Comparison of ENCODE assay signal across 21 cellular contexts in the genomic region with DNA sequence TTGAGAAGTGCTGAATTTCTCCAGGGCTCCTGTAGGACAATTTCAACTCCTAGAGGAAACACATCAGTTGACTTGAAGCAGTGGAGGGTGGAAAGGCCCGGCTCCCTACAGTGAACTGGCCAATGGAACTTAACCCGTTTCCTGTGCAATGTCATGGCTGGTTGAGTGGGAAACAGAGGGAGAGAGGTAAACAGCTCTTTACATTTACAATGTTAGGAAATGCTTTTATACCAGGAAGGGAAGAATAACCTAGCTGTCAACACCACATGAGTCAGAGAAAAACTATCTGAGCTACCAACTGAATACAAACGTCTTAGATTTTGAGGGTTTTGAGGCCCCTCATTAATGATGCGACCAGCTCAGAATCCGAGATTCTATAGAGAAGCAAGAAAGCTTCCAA. TPM values are rescaled to one million over a fixed set of nuclear protein-coding genes. Genes with fewer than 3 reads are reported as not detected.
A peak's percentile ranks its signal among the peaks of the same experiment; 100 is the strongest.
DNase-seq lines count a peak whose midpoint lies in the region; ATAC-seq, FAIRE-seq and TF ChIP-seq lines count a peak whose summit lies in the region.
"Had no signal": no experiment of that assay in that cellular context is flagged by ENCODE, and none has a peak within 500 bp of the region (broad histone marks: within the 10 kb centered on the region; RNA-seq: fewer than 3 reads in every experiment).

No MANE protein-coding gene starts in this region.

- H3K27ac ChIP-seq in GM23338 (ENCODE audit: low read depth), result no peak overlapping the region
- H3K27ac ChIP-seq: C4-2B, coronary artery, transverse colon had no signal

- no peaks in the 10 kb centered on the region for H3K9me3 Mint-ChIP-seq in GM23338
- no peaks in the 10 kb centered on the region for H3K9me3 Mint-ChIP-seq in neural crest cell
- H3K9me3 Mint-ChIP-seq: memory B cell had no signal

- no peaks in the 10 kb centered on the region for H3K79me2 ChIP-seq in GM23338 (replicated peaks; ENCODE audit: insufficient read depth)

- DNase-seq in GM23338 (ENCODE audit: low spot score) (no peak), M059J (ENCODE audit: low read depth) (peak; percentile 21), cardiac fibroblast (ENCODE audit: low read depth in 2 of 2) (peak; percentile 58 to 61), neural crest cell (ENCODE audit: low read depth, low spot score) (no peak), H54 (ENCODE audit: insufficient read length, low spot score) (no peak), NCI-H128 (lab: John Stamatoyannopoulos, UW; ENCODE audit: unreplicated experiment) (no peak), cerebellum (ENCODE audit: low spot score) (no peak)
- DNase-seq: activated CD8-positive, alpha-beta T cell treated with anti-CD3 and anti-CD28 coated beads, Interleukin-2, amount 10 ng/mL, durations not matched to agents 7 days and 5 days; anterior cingulate cortex; Kasumi-1; NCI-H1417; NCI-H2171 treated with DMSO at 0.1 percent for 48 hours; NCI-H774; retina; stimulated activated naive CD4-positive, alpha-beta T cell; transverse colon had no signal

- H3K4me2 ChIP-seq in GM23338, result no peak overlapping the region

- no peak for TF ChIP-seq POLR2A in H54 (IDR thresholded peaks at IDR 0.05; ENCODE audit: low read depth, low read length)

- H3K27me3 ChIP-seq in GM23338 (ENCODE audit: insufficient read depth), result no peaks in the 10 kb centered on the region
- H3K27me3 ChIP-seq: transverse colon had no signal

- TF ChIP-seq CTCF in GM23338 (conservative IDR thresholded peaks at IDR 0.05; ENCODE audit: low read depth in 2 of 2), result no peak
- no peak for TF ChIP-seq CTCF in cardiac fibroblast (IDR thresholded peaks at IDR 0.05; ENCODE audit: low read depth, low read length)
- TF ChIP-seq CTCF in neural crest cell (conservative IDR thresholded peaks at IDR 0.05), result no peak

- H3K4me3 Mint-ChIP-seq in GM23338 (no peak overlapping the region; the same call in 2 of the 3 replicates), neural crest cell (no peak overlapping the region)
- H3K4me3 Mint-ChIP-seq: activated CD8-positive, alpha-beta T cell treated with anti-CD3 and anti-CD28 coated beads, Interleukin-2, amount 10 ng/mL, durations not matched to agents 7 days and 5 days; memory B cell had no signal

- H3K4me1 ChIP-seq in GM23338 (ENCODE audit: insufficient read depth), result no peaks in the 10 kb centered on the region
- H3K4me1 ChIP-seq: transverse colon had no signal

- H3K27me3 Mint-ChIP-seq in GM23338 (ENCODE audit: insufficient read depth, low read depth, poor library complexity) (no peaks in the 10 kb centered on the region), neural crest cell (ENCODE audit: low read depth) (no peaks in the 10 kb centered on the region)
- H3K27me3 Mint-ChIP-seq: memory B cell had no signal

- H3K36me3 Mint-ChIP-seq in GM23338 (ENCODE audit: low read depth) (no peaks in the 10 kb centered on the region; the same call in 1 of the 3 replicates), neural crest cell (ENCODE audit: low read depth) (peaks cover 19% of the 10 kb centered on the region)

- no peaks in the 10 kb centered on the region for H3F3A ChIP-seq in GM23338 (replicated peaks; ENCODE audit: low read depth)

- H3K9me2 ChIP-seq in GM23338 (ENCODE audit: insufficient read depth), result no peaks in the 10 kb centered on the region

- no peaks in the 10 kb centered on the region for H3K36me3 ChIP-seq in GM23338 (ENCODE audit: insufficient read depth)

- H3K4me1 Mint-ChIP-seq in GM23338, result peaks cover 8% of the 10 kb centered on the region; the same call in 2 of the 3 replicates
- H3K4me1 Mint-ChIP-seq in neural crest cell, result peaks cover 14% of the 10 kb centered on the region

- no peak for FAIRE-seq in H54 (lab: Jason Lieb, UNC)
- FAIRE-seq: islet of Langerhans had no signal

- H2AFZ ChIP-seq in GM23338, result no peak overlapping the region

- peak; percentile 18; the same call in 1 of the 3 replicates for ATAC-seq in GM23338
- ATAC-seq: activated CD8-positive, alpha-beta T cell treated with anti-CD3 and anti-CD28 coated beads, Interleukin-2, amount 10 ng/mL, durations not matched to agents 7 days and 5 days; HCT116 had no signal

- no peak overlapping the region for H3K4me3 ChIP-seq in GM23338
- no peak overlapping the region for H3K4me3 ChIP-seq in cardiac fibroblast (replicated peaks in 1 of 2; ENCODE audit: low read depth in 2 of 2, low read length in 2 of 2)
- H3K4me3 ChIP-seq: coronary artery, transverse colon had no signal

- H3K27ac Mint-ChIP-seq in GM23338 (no peak overlapping the region), neural crest cell (ENCODE audit: unreplicated experiment) (peak overlapping the region; percentile 78)
- H3K27ac Mint-ChIP-seq: activated CD8-positive, alpha-beta T cell treated with anti-CD3 and anti-CD28 coated beads, Interleukin-2, amount 10 ng/mL, durations not matched to agents 7 days and 5 days; memory B cell had no signal

- no peaks in the 10 kb centered on the region for H4K20me1 ChIP-seq in GM23338 (replicated peaks; ENCODE audit: insufficient read depth)

TF ChIP-seq in GM23338, 12 proteins besides CTCF, POLR2A, EP300 and RAD21:
- TF ChIP-seq ZNF331 (CRISPR knock-in tag; IDR thresholded peaks at IDR 0.05; ENCODE audit: low read depth), result no peak
- no peak for TF ChIP-seq STAT1 (IDR thresholded peaks at IDR 0.05; ENCODE audit: unreplicated experiment)
- no peak for TF ChIP-seq EZH2 (IDR thresholded peaks at IDR 0.05; ENCODE audit: low read depth, unreplicated experiment)
- no peak for TF ChIP-seq CREB1 (CRISPR knock-in tag; IDR thresholded peaks at IDR 0.05; ENCODE audit: low read depth)
TF ChIP-seq in GM23338: peak in this region for 0.

RNA-seq across cellular contexts. Expression of gene CARD8, which starts 36.7 kb away (rescaled TPM):
- total RNA-seq in GM23338 (2014; rRNA removed; shearing (Covaris generic)), result 17.1 and 30.6 TPM in 2 replicates
- polyA plus RNA-seq in GM23338 (2016; fragmentation: Nextera tagmentation; extraction: Ambion mirVana), result 16.6 and 21.9 TPM in 2 replicates
- 6.7 and 10.7 TPM in 2 replicates for total RNA-seq in M059J (2014; rRNA removed; shearing (Covaris generic))
- 65.8 and 73.8 TPM in 2 replicates for total RNA-seq in neural crest cell
- 46.5 TPM for total RNA-seq in cerebellum

RNA-seq across cellular contexts. Expression of gene ZSWIM9, which starts 48.5 kb away (rescaled TPM):
- 9.1 and 10.6 TPM in 2 replicates for total RNA-seq in GM23338 (2014; rRNA removed; shearing (Covaris generic))
- 2.9 and 4.2 TPM in 2 replicates for polyA plus RNA-seq in GM23338 (2016; fragmentation: Nextera tagmentation; extraction: Ambion mirVana)
- total RNA-seq in M059J (2014; rRNA removed; shearing (Covaris generic)), result 0.52 and 1.6 TPM in 2 replicates
- total RNA-seq in neural crest cell, result 11.2 and 13.4 TPM in 2 replicates
- 2.9 TPM for total RNA-seq in cerebellum

RNA-seq across cellular contexts. Expression of gene LIG1, which starts 48.8 kb away (rescaled TPM):
- 75.0 and 79.3 TPM in 2 replicates for total RNA-seq in GM23338 (2014; rRNA removed; shearing (Covaris generic))
- 96.9 and 122 TPM in 2 replicates for polyA plus RNA-seq in GM23338 (2016; fragmentation: Nextera tagmentation; extraction: Ambion mirVana)
- 36.4 and 55.9 TPM in 2 replicates for total RNA-seq in M059J (2014; rRNA removed; shearing (Covaris generic))
- total RNA-seq in neural crest cell (144 and 156 TPM in 2 replicates), cerebellum (29.9 TPM)

RNA-seq across cellular contexts. Expression of gene ZNF114, which starts 50.9 kb away (rescaled TPM):
- total RNA-seq in GM23338 (2014; rRNA removed; shearing (Covaris generic)), result 6.9 and 11.1 TPM in 2 replicates
- polyA plus RNA-seq in GM23338 (2016; fragmentation: Nextera tagmentation; extraction: Ambion mirVana), result 9.2 and 12.2 TPM in 2 replicates
- 0.62 and 1.2 TPM in 2 replicates for total RNA-seq in M059J (2014; rRNA removed; shearing (Covaris generic))
- total RNA-seq in neural crest cell, result 9.8 and 11.2 TPM in 2 replicates
- total RNA-seq in cerebellum, result 7.6 TPM
- total RNA-seq: transverse colon had no signal

Comparison
In these comparisons a context has a peak if more than half of its experiments do, and no peak if none do; other contexts are left out.
1. DNase-seq: peak in M059J (single experiment) and cardiac fibroblast (2 of 2); none in GM23338 (single experiment), neural crest cell (single experiment), H54 (single experiment), NCI-H128 (single experiment) and cerebellum (single experiment).